23 cellular contexts compared by ENCODE assay signal in the genomic region with DNA sequence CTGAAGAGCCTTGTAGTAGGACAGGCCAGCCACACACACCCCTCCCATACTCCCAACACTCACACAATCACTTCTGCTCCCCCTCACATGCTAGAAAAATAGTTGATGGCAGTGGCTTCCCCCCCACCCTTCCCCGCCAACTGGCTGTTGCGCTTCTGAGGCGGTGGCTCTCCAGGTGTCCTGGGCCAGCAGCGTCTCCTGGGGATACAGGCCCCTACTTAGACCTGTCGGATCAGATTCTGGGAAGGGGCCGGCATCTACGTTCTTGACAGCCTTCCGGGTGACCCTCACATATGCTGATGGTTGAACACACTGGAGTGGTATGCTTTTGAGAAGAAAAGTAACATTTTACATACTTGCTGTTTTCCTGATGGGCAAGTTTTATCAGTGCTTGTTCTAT.
"Had no signal": no experiment of that assay in that cellular context is flagged by ENCODE, and none has a peak within 500 bp of the region (broad histone marks: within the 10 kb centered on the region; RNA-seq: fewer than 3 reads in every experiment).

No MANE protein-coding gene starts in this region.

- ATAC-seq: activated naive CD4-positive, alpha-beta T cell treated with anti-CD3 and anti-CD28 coated beads, Interleukin-2, amount 50 U/mL, for 72 hours; body of pancreas; K562; WTC11 had no signal

- H3K9me3 Mint-ChIP-seq: activated CD4-positive, alpha-beta memory T cell treated with anti-CD3 and anti-CD28 coated beads for 36 hours; activated CD4-positive, alpha-beta T cell treated with anti-CD3 and anti-CD28 coated beads, Interleukin-2, amount 10 ng/mL, durations not matched to agents 24 days and 14 days; WTC11 had no signal

- DNase-seq: activated CD4-positive, alpha-beta memory T cell treated with anti-CD3 and anti-CD28 coated beads for 36 hours; activated CD4-positive, alpha-beta T cell treated with anti-CD3 and anti-CD28 coated beads, Interleukin-2, amount 10 ng/mL, durations not matched to agents 24 days and 14 days; activated CD4-positive, CD25-positive, alpha-beta regulatory T cell treated with anti-CD3 and anti-CD28 coated beads, Interleukin-2, amount 50 U/mL, for 72 hours; activated CD8-positive, alpha-beta memory T cell treated with anti-CD3 and anti-CD28 coated beads for 24 hours; activated gamma-delta T cell; activated T-cell treated with anti-CD3 and anti-CD28 coated beads, Interleukin-2, amount 50 U/mL, for 48 hours; body of pancreas; central memory CD4-positive, alpha-beta T cell; Karpas-422; NCI-H1105 treated with DMSO at 0.1 percent for 48 hours; NCI-H1436 treated with DMSO at 0.1 percent for 48 hours; NCI-H187; NCI-H2081; NCI-H510A treated with DMSO at 0.1 percent for 48 hours; NCI-H69; Peyer's patch; Right ventricle myocardium superior; SJCRH30; SK-N-SH had no signal

- H3K27me3 Mint-ChIP-seq: activated CD4-positive, alpha-beta memory T cell treated with anti-CD3 and anti-CD28 coated beads for 36 hours; activated CD4-positive, alpha-beta T cell treated with anti-CD3 and anti-CD28 coated beads, Interleukin-2, amount 10 ng/mL, durations not matched to agents 24 days and 14 days had no signal

- H3K4me3 Mint-ChIP-seq: activated CD4-positive, alpha-beta memory T cell treated with anti-CD3 and anti-CD28 coated beads for 36 hours; activated CD4-positive, alpha-beta T cell treated with anti-CD3 and anti-CD28 coated beads, Interleukin-2, amount 10 ng/mL, durations not matched to agents 24 days and 14 days; WTC11 had no signal

- H3K4me1 Mint-ChIP-seq: WTC11 had no signal

- H3K9me3 ChIP-seq: body of pancreas, Peyer's patch, SJCRH30 had no signal

- H3K27ac ChIP-seq: Peyer's patch, RWPE1, SJCRH30 had no signal

- H3K27ac Mint-ChIP-seq: activated CD4-positive, alpha-beta memory T cell treated with anti-CD3 and anti-CD28 coated beads for 36 hours; WTC11 had no signal

- H3K27me3 ChIP-seq: body of pancreas, Peyer's patch, SJCRH30 had no signal
